10 cellular contexts compared by ENCODE assay signal in genomic region chr12:54282949-54283593, GRCh38. TPM values are rescaled to one million over a fixed set of nuclear protein-coding genes. Genes with fewer than 3 reads are reported as not detected.
DNase-seq lines count a peak whose midpoint lies in the region; ATAC-seq and TF ChIP-seq lines count a peak whose summit lies in the region.
"Had no signal": no experiment of that assay in that cellular context is flagged by ENCODE, and none has a peak within 500 bp of the region (broad histone marks: within the 10 kb centered on the region; RNA-seq: fewer than 3 reads in every experiment).

No MANE protein-coding gene starts in this region.

- no peak overlapping the region for H2AFZ ChIP-seq in Loucy (ENCODE audit: low read length)

- H3K27ac Mint-ChIP-seq in CD8-positive, alpha-beta T cell = peak overlapping the region; percentile 85

- H3K4me1 ChIP-seq in CD8-positive, alpha-beta T cell (ENCODE audit: insufficient read depth, low read length) = peaks cover 60% of the 10 kb centered on the region
- H3K4me1 ChIP-seq in Loucy (ENCODE audit: insufficient read depth, low read length, poor library complexity, severe bottlenecking) = peaks cover 41% of the 10 kb centered on the region
- peaks cover 13% of the 10 kb centered on the region for H3K4me1 ChIP-seq in ectodermal cell (ENCODE audit: control insufficient read depth, insufficient read depth, low read length)
- peaks cover 87 to 91% of the 10 kb centered on the region in 2 experiments for H3K4me1 ChIP-seq in neutrophil (ENCODE audit: control insufficient read depth in 1 of 2, insufficient read depth in 1 of 2, low read depth in 1 of 2, low read length in 1 of 2)

- peak in 1 of 7 experiments; percentile 25 for DNase-seq in CD8-positive, alpha-beta T cell
- no peak for DNase-seq in amniotic stem cell (lab: John Stamatoyannopoulos, UW)
- DNase-seq in GM10248 (ENCODE audit: extremely low spot score) = no peak
- DNase-seq: NCI-H748 treated with DMSO at 0.1 percent for 48 hours had no signal

- H3K4me2 ChIP-seq in Loucy (ENCODE audit: low read depth, low read length, poor library complexity, severe bottlenecking) = peak overlapping the region; percentile 96

- no peaks in the 10 kb centered on the region for H3K9me3 ChIP-seq in CD8-positive, alpha-beta T cell (ENCODE audit: low read length)
- H3K9me3 ChIP-seq in Loucy (ENCODE audit: insufficient read depth, low read depth, low read length) = no peaks in the 10 kb centered on the region
- no peaks in the 10 kb centered on the region for H3K9me3 ChIP-seq in ectodermal cell (ENCODE audit: control insufficient read depth, low read length)
- H3K9me3 ChIP-seq in neutrophil = no peaks in the 10 kb centered on the region

- no peak for TF ChIP-seq CTCF in CD8-positive, alpha-beta T cell (IDR thresholded peaks at IDR 0.05)
- TF ChIP-seq CTCF in Loucy (conservative IDR thresholded peaks at IDR 0.05; ENCODE audit: low read length) (no peak), neutrophil (IDR thresholded peaks at IDR 0.05) (no peak), GM10248 (IDR thresholded peaks at IDR 0.05; ENCODE audit: control extremely low read depth, extremely low read depth, low read depth, missing control alignments) (no peak)

- H3K9me3 Mint-ChIP-seq in CD8-positive, alpha-beta T cell = no peaks in the 10 kb centered on the region
- H3K9me3 Mint-ChIP-seq: central memory CD8-positive, alpha-beta T cell had no signal

- ATAC-seq in CD8-positive, alpha-beta T cell = no peak
- ATAC-seq in GM18519 (IDR thresholded peaks at IDR 0.05; ENCODE audit: low FRiP score, unreplicated experiment) (no peak), HG03565 (IDR thresholded peaks at IDR 0.05; ENCODE audit: unreplicated experiment) (no peak)

- peaks cover 55% of the 10 kb centered on the region for H3K36me3 ChIP-seq in CD8-positive, alpha-beta T cell (ENCODE audit: insufficient read depth, low read length)
- peaks cover 74% of the 10 kb centered on the region for H3K36me3 ChIP-seq in Loucy (ENCODE audit: insufficient read depth, low read length)
- H3K36me3 ChIP-seq in ectodermal cell (ENCODE audit: control insufficient read depth, insufficient read depth, low read length) = peaks cover 56% of the 10 kb centered on the region
- peaks cover 58% of the 10 kb centered on the region for H3K36me3 ChIP-seq in neutrophil

- POLR2A ChIA-PET in CD8-positive, alpha-beta T cell (lab: Charles Lee) = interaction anchor here (0.7 to 2.5 kb wide), 3 partner anchors 9 to 76 kb away, joined by 3 to 6 read pairs (median 6); no protein-coding TSS in a partner anchor
- POLR2A ChIA-PET in GM10248 (lab: Yijun Ruan, JAX) = interaction anchor here (0.6 to 0.7 kb wide), 2 partner anchors 42 kb away, joined by 3 read pairs; partner anchors contain the start of gene COPZ1

- H3K4me1 Mint-ChIP-seq in CD8-positive, alpha-beta T cell (ENCODE audit: low read depth) = peaks cover 25% of the 10 kb centered on the region

- peaks cover 25% of the 10 kb centered on the region for H3F3A ChIP-seq in Loucy (ENCODE audit: low read depth)

- intact Hi-C loops in CD8-positive, alpha-beta T cell (cut with DNase I, micrococcal nuclease) = no loop called here

- WGBS in ectodermal cell, 2 experiments = 57 to 70% methylated on average over 11 of the region's 11 CpGs

- H4K20me1 ChIP-seq in Loucy (ENCODE audit: insufficient read depth, low read length, poor library complexity, severe bottlenecking) = peaks cover 80% of the 10 kb centered on the region

- H3K4me3 ChIP-seq in CD8-positive, alpha-beta T cell (ENCODE audit: low read depth, low read length) = peak overlapping the region; percentile 20
- peak overlapping the region; percentile 76 for H3K4me3 ChIP-seq in Loucy (ENCODE audit: low read length, poor library complexity, severe bottlenecking)
- peak overlapping the region; percentile 65 for H3K4me3 ChIP-seq in ectodermal cell (ENCODE audit: insufficient read depth, low read depth, low read length)
- H3K4me3 ChIP-seq in neutrophil (ENCODE audit: low read depth in 1 of 2, low read length in 1 of 2) = no peak overlapping the region

- H3K9me2 ChIP-seq in Loucy (replicated peaks; ENCODE audit: low read depth, low read length) = no peaks in the 10 kb centered on the region

- peaks cover 34% of the 10 kb centered on the region for H3K36me3 Mint-ChIP-seq in CD8-positive, alpha-beta T cell

- no peaks in the 10 kb centered on the region for H3K27me3 Mint-ChIP-seq in CD8-positive, alpha-beta T cell (ENCODE audit: low read depth)
- H3K27me3 Mint-ChIP-seq: central memory CD8-positive, alpha-beta T cell had no signal

- CTCF ChIA-PET in CD8-positive, alpha-beta T cell (lab: Charles Lee) = interaction anchor here (1.0 to 1.1 kb wide), 2 partner anchors 76 to 97 kb away, joined by 3 to 4 read pairs; no protein-coding TSS in a partner anchor
- CTCF ChIA-PET in GM10248 (lab: Yijun Ruan, JAX) = interaction anchor here (1.3 to 4.8 kb wide), 2 partner anchors 12 to 54 kb away, joined by 4 to 57 read pairs; no protein-coding TSS in a partner anchor

- H3K27me3 ChIP-seq in CD8-positive, alpha-beta T cell (ENCODE audit: insufficient read depth, low read length) = no peaks in the 10 kb centered on the region
- H3K27me3 ChIP-seq in Loucy (ENCODE audit: insufficient read depth, low read length, poor library complexity, severe bottlenecking) = peaks cover 21% of the 10 kb centered on the region
- H3K27me3 ChIP-seq in ectodermal cell (ENCODE audit: control insufficient read depth, insufficient read depth, low read length, poor library complexity, severe bottlenecking) = no peaks in the 10 kb centered on the region
- no peaks in the 10 kb centered on the region for H3K27me3 ChIP-seq in neutrophil

- H3K27ac ChIP-seq in CD8-positive, alpha-beta T cell (ENCODE audit: low read depth, low read length) = no peak overlapping the region
- peak overlapping the region; percentile 4 for H3K27ac ChIP-seq in ectodermal cell (ENCODE audit: insufficient read depth, low read depth, low read length, poor library complexity, severe bottlenecking)
- H3K27ac ChIP-seq in neutrophil = peak overlapping the region; percentile 86

- no peak overlapping the region for H3K4me3 Mint-ChIP-seq in CD8-positive, alpha-beta T cell
- H3K4me3 Mint-ChIP-seq: central memory CD8-positive, alpha-beta T cell had no signal

- peak overlapping the region; percentile 93 for H3K9ac ChIP-seq in Loucy (ENCODE audit: low read depth, low read length, poor library complexity, severe bottlenecking)

- peaks cover 91% of the 10 kb centered on the region for H3K79me2 ChIP-seq in Loucy (ENCODE audit: insufficient read depth, low read length)

RNA-seq across cellular contexts. Expression of gene HNRNPA1, which starts 2.5 kb away (rescaled TPM):
- total RNA-seq in CD8-positive, alpha-beta T cell = 1,000 to 10,000 TPM; 1,967 to 1,977 TPM
- 5,033 TPM for polyA plus RNA-seq in ectodermal cell (2013, experiment 1 of 4)
- polyA plus RNA-seq in ectodermal cell (2013, experiment 2 of 4) = 4,767 TPM
- polyA plus RNA-seq in ectodermal cell (2013, experiment 3 of 4) = 3,463 TPM
- polyA plus RNA-seq in ectodermal cell (2013, experiment 4 of 4) = 4,008 TPM

RNA-seq across cellular contexts. Expression of gene CBX5, which starts 3.1 kb away (rescaled TPM):
- 10 to 100 TPM; 26.1 to 26.7 TPM for total RNA-seq in CD8-positive, alpha-beta T cell
- 223 TPM for polyA plus RNA-seq in ectodermal cell (2013, experiment 1 of 4)
- polyA plus RNA-seq in ectodermal cell (2013, experiment 2 of 4) = 250 TPM
- 108 TPM for polyA plus RNA-seq in ectodermal cell (2013, experiment 3 of 4)
- polyA plus RNA-seq in ectodermal cell (2013, experiment 4 of 4) = 124 TPM

RNA-seq across cellular contexts. Expression of gene NFE2, which starts 17.7 kb away (rescaled TPM):
- total RNA-seq in CD8-positive, alpha-beta T cell = not detected
- 5.7 TPM for polyA plus RNA-seq in ectodermal cell (2013, experiment 1 of 4)
- polyA plus RNA-seq in ectodermal cell (2013, experiment 2 of 4) = 5.6 TPM
- polyA plus RNA-seq in ectodermal cell (2013, experiment 3 of 4) = 3.6 TPM
- 4.4 TPM for polyA plus RNA-seq in ectodermal cell (2013, experiment 4 of 4)

RNA-seq across cellular contexts. Expression of gene COPZ1, which starts 41.9 kb away (rescaled TPM):
- total RNA-seq in CD8-positive, alpha-beta T cell = 10 to 100 TPM; 24.1 to 25.2 TPM
- polyA plus RNA-seq in ectodermal cell (2013, experiment 1 of 4) = 186 TPM
- polyA plus RNA-seq in ectodermal cell (2013, experiment 2 of 4) = 199 TPM
- 131 TPM for polyA plus RNA-seq in ectodermal cell (2013, experiment 3 of 4)
- 163 TPM for polyA plus RNA-seq in ectodermal cell (2013, experiment 4 of 4)

Comparison
In these comparisons a context has a peak if more than half of its experiments do, and no peak if none do; other contexts are left out.
1. H3K4me3 ChIP-seq: peak in CD8-positive, alpha-beta T cell (single experiment), Loucy (single experiment) and ectodermal cell (single experiment); none in neutrophil (0 of 2).